21 cellular contexts compared by ENCODE assay signal in the genomic region with DNA sequence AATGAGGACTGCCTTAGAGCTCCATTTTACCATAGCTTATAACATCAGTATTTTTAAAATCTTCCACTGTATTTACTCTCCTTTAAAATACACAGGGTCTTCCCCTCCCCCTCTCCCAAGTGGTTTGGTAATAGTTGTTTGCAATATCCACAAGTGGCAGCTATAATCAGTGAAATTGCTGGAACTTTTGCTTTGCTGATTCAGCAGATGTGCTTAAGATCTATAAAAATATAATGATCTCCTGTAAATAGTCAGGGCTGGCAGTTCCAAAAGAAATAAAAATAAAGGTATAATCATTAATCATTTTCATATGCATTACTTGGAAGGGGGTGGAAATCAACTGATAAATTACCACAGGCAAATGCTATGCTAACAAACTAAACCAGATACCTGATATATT.
"Had no signal": no experiment of that assay in that cellular context is flagged by ENCODE, and none has a peak within 500 bp of the region (broad histone marks: within the 10 kb centered on the region; RNA-seq: fewer than 3 reads in every experiment).

No MANE protein-coding gene starts in this region.

- H3K4me1 ChIP-seq: SJSA1 had no signal

- H3K4me3 ChIP-seq: MG63, SJSA1 had no signal

- H3K9me3 ChIP-seq: MG63, SJSA1 had no signal

- H3K36me3 ChIP-seq: MG63, SJSA1 had no signal

- FAIRE-seq: RCC 7860 had no signal

- H3K27ac ChIP-seq: SJSA1 had no signal

- DNase-seq: Karpas-422, KG1, NCI-H1092, NCI-H1105 treated with DMSO at 0.1 percent for 48 hours, NCI-H1417 treated with DMSO at 0.1 percent for 48 hours, NCI-H1694, NCI-H187 treated with DMSO at 0.1 percent for 48 hours, NCI-H2029 treated with DMSO at 0.1 percent for 48 hours, NCI-H2107, NCI-H226, NCI-H446, NCI-H510A, NCI-H524 treated with DMSO at 0.1 percent for 48 hours, NCI-H69, NCI-H774, Right ventricle myocardium superior, RPMI8226, SIG-M5 had no signal

- H3K27me3 ChIP-seq: MG63, SJSA1 had no signal
